13 cellular contexts compared by ENCODE assay signal in the genomic region with DNA sequence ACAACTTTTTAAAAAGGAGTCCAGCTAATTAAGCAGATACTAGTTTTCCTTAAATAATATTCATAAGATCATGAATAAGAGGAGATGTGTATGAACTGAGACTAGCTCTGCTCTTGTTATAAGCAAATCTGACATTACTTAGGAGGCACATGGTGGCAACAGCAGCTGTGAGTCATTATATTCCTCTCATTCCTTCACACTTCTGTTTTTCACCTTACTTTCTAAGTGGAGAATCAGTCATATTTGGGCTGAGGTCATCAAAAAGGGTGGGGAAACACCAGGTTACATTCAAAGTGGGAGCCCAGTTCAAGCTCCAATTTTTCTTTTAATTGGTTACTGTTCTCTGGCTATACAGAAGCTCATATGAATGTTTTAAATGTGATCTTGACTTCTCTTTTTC. TPM values are rescaled to one million over a fixed set of nuclear protein-coding genes. Genes with fewer than 3 reads are reported as not detected.
A peak's percentile ranks its signal among the peaks of the same experiment; 100 is the strongest.
DNase-seq lines count a peak whose midpoint lies in the region; ATAC-seq and TF ChIP-seq lines count a peak whose summit lies in the region.
"Had no signal": no experiment of that assay in that cellular context is flagged by ENCODE, and none has a peak within 500 bp of the region (broad histone marks: within the 10 kb centered on the region; RNA-seq: fewer than 3 reads in every experiment).

No MANE protein-coding gene starts in this region.

- peaks cover 41% of the 10 kb centered on the region for H3K4me1 ChIP-seq in OCI-LY3 (ENCODE audit: low read length)
- H3K4me1 ChIP-seq in esophagus muscularis mucosa: no peaks in the 10 kb centered on the region
- H3K4me1 ChIP-seq: pancreas had no signal

- no peak for TF ChIP-seq CTCF in OCI-LY3 (IDR thresholded peaks at IDR 0.05; ENCODE audit: low read depth, low read length)
- TF ChIP-seq CTCF in esophagus muscularis mucosa (IDR thresholded peaks at IDR 0.05): no peak

- intact Hi-C loops in esophagus muscularis mucosa (cut with DNase I): no loop called here

- ATAC-seq in GM18517 (IDR thresholded peaks at IDR 0.05; ENCODE audit: unreplicated experiment) (peak; percentile 72), GM19468 (IDR thresholded peaks at IDR 0.05; ENCODE audit: extremely low read depth, unreplicated experiment) (peak; percentile 75), HG02885 (IDR thresholded peaks at IDR 0.05; ENCODE audit: poor library complexity, unreplicated experiment) (peak; percentile 84)
- ATAC-seq: pancreas had no signal

- H3K79me2 ChIP-seq in OCI-LY3 (ENCODE audit: low read length): no peaks in the 10 kb centered on the region

- peak overlapping the region; percentile 20 for H3K4me3 ChIP-seq in OCI-LY3 (ENCODE audit: low read length)
- no peak overlapping the region for H3K4me3 ChIP-seq in esophagus muscularis mucosa
- H3K4me3 ChIP-seq: pancreas had no signal

- no peak overlapping the region for H2AFZ ChIP-seq in OCI-LY3 (ENCODE audit: low read depth, low read length)

- H3K9ac ChIP-seq in OCI-LY3 (ENCODE audit: low read length): peak overlapping the region; percentile 22; the same call in 1 of the 2 replicates

- TF ChIP-seq POLR2A in esophagus muscularis mucosa (IDR thresholded peaks at IDR 0.05; ENCODE audit: low read depth): no peak

- no peak for TF ChIP-seq EP300 in esophagus muscularis mucosa (IDR thresholded peaks at IDR 0.05)

- no peaks in the 10 kb centered on the region; the same call in 1 of the 2 replicates for H3K9me3 ChIP-seq in OCI-LY3 (ENCODE audit: insufficient read depth, low read length)
- no peaks in the 10 kb centered on the region for H3K9me3 ChIP-seq in esophagus muscularis mucosa
- H3K9me3 ChIP-seq: pancreas had no signal

- peak overlapping the region; percentile 74 for H3K27ac ChIP-seq in OCI-LY3 (ENCODE audit: low read length)
- H3K27ac ChIP-seq in esophagus muscularis mucosa (replicated peaks in 1 of 4): no peak overlapping the region
- H3K27ac ChIP-seq: pancreas had no signal

- H3K27me3 ChIP-seq in OCI-LY3 (ENCODE audit: low read depth, low read length): no peaks in the 10 kb centered on the region
- peaks cover 0 to 2% (median 0%) of the 10 kb centered on the region in 4 donors for H3K27me3 ChIP-seq in esophagus muscularis mucosa

- H3K36me3 ChIP-seq in OCI-LY3 (replicated peaks; ENCODE audit: low read depth, low read length) (no peaks in the 10 kb centered on the region), esophagus muscularis mucosa (no peaks in the 10 kb centered on the region)
- H3K36me3 ChIP-seq: pancreas had no signal

- H3K4me2 ChIP-seq in OCI-LY3 (ENCODE audit: low read length): peak overlapping the region; percentile 59

- H4K20me1 ChIP-seq in OCI-LY3 (ENCODE audit: insufficient read depth, low read length): no peaks in the 10 kb centered on the region

- DNase-seq in NCI-H510A (lab: John Stamatoyannopoulos, UW) (no peak), esophagus muscularis mucosa (ENCODE audit: extremely low spot score) (no peak), midbrain (lab: John Stamatoyannopoulos, UW) (no peak), OCI-M1 (lab: John Stamatoyannopoulos, UW) (no peak)
- DNase-seq: activated CD4-positive, CD25-positive, alpha-beta regulatory T cell treated with anti-CD3 and anti-CD28 coated beads, Interleukin-2, amount 50 U/mL, for 72 hours; CD4-positive, alpha-beta memory T cell; NCI-H524 treated with DMSO at 0.1 percent for 48 hours; pancreas had no signal

RNA-seq across cellular contexts. Expression of a gene that starts 6.0 kb away (rescaled TPM):
- total RNA-seq in esophagus muscularis mucosa: not detected
- total RNA-seq: CD4-positive, alpha-beta memory T cell; MCF 10A had no signal

RNA-seq across cellular contexts. Expression of a gene that starts 12.3 kb away (rescaled TPM):
- total RNA-seq in esophagus muscularis mucosa: 10 to 100 TPM in 3 of 4 donors, 1 to 10 TPM in 1; 9.7 to 15.4 (median 10.5) TPM
